Comparison of ENCODE assay signal across 8 cellular contexts in the genomic region with DNA sequence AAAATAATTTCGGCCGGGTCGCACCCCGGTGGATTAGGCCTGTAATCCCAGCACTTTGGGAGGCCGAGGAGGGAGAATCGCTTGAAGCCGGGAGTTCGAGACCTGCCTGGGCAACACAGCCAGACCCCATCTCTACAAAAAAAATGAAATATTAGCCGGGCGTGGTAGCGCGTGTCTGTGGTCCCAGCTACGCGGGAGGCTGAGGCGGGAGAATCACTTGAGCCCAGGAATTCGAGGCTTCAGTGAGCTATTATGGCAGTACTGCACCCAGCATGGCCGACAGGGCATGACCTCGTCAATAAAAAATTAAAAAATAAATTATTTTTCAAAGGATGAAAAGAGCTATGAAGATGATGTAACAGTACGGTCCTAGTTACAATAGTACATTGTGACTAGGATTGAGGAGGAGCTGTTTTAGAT. TPM values are rescaled to one million over a fixed set of nuclear protein-coding genes. Genes with fewer than 3 reads are reported as not detected.
DNase-seq lines count a peak whose midpoint lies in the region; ATAC-seq, FAIRE-seq and TF ChIP-seq lines count a peak whose summit lies in the region.

No MANE protein-coding gene starts in this region.

- peak overlapping the region; percentile 92 for H4K12ac ChIP-seq in trophoblast cell (ENCODE audit: low read depth, low read length)

- WGBS in trophoblast cell (ENCODE audit: extremely low coverage, insufficient coverage, insufficient read length), result no CpG with 5 or more reads among the region's 19 CpGs

- dilution Hi-C loops in endothelial cell of umbilical vein (cut with MboI; ENCODE audit: extremely low pct_ligation_motif_present, low sequenced_read_pairs), result no loop called here

- peaks cover 37% of the 10 kb centered on the region for H3K79me2 ChIP-seq in PC-9 (ENCODE audit: low read depth)
- peaks cover 22% of the 10 kb centered on the region for H3K79me2 ChIP-seq in endothelial cell of umbilical vein (ENCODE audit: control insufficient read depth, insufficient read depth, low read length)
- H3K79me2 ChIP-seq in trophoblast cell (ENCODE audit: control insufficient read depth, insufficient read depth, low read length, poor library complexity), result peaks cover 9% of the 10 kb centered on the region

- no peaks in the 10 kb centered on the region for H3F3A ChIP-seq in PC-9 (ENCODE audit: insufficient read depth, low read depth)

- H3K4me2 ChIP-seq in PC-9 (peak overlapping the region; percentile 99), endothelial cell of umbilical vein (ENCODE audit: insufficient read depth, low read length) (peak overlapping the region; percentile 71), trophoblast cell (ENCODE audit: low read length) (peak overlapping the region; percentile 90)

- H2AK5ac ChIP-seq in trophoblast cell (ENCODE audit: low read length), result peak overlapping the region; percentile 72

- no peak overlapping the region for H2BK120ac ChIP-seq in trophoblast cell (ENCODE audit: insufficient read depth, low read length, poor library complexity)

- H2AFZ ChIP-seq in PC-9 (peak overlapping the region; percentile 85), endothelial cell of umbilical vein (ENCODE audit: low read depth, low read length) (peak overlapping the region; percentile 85), trophoblast cell (ENCODE audit: insufficient read depth, low read length, poor library complexity) (no peak overlapping the region)

- H3K9ac ChIP-seq in endothelial cell of umbilical vein (replicated peaks; ENCODE audit: extremely low read depth, insufficient read depth, low read length), result peak overlapping the region; percentile 98
- H3K9ac ChIP-seq in trophoblast cell (ENCODE audit: low read length), result peak overlapping the region; percentile 96

- peaks cover 7% of the 10 kb centered on the region for H3K79me1 ChIP-seq in trophoblast cell (ENCODE audit: low read length)

- no peak overlapping the region for H3K23ac ChIP-seq in trophoblast cell (ENCODE audit: low read length)

- TF ChIP-seq POLR2A in endothelial cell of umbilical vein (IDR thresholded peaks at IDR 0.05; ENCODE audit: low read depth, low read length), result no peak

- no peak overlapping the region for H2BK5ac ChIP-seq in trophoblast cell (ENCODE audit: low read depth, low read length, poor library complexity)

- H3K4ac ChIP-seq in trophoblast cell (ENCODE audit: low read depth, low read length), result peak overlapping the region; percentile 98

- POLR2A ChIA-PET in PC-9 (lab: Charles Lee; ENCODE audit: unreplicated experiment) (no interaction called here), endothelial cell of umbilical vein (lab: Charles Lee) (no interaction called here)

- H4K20me1 ChIP-seq in PC-9 (ENCODE audit: insufficient read depth) (no peaks in the 10 kb centered on the region), endothelial cell of umbilical vein (replicated peaks; ENCODE audit: control insufficient read depth, extremely low read depth, insufficient read depth, low read length) (no peaks in the 10 kb centered on the region)

- H3K36me3 ChIP-seq in GM06990 (ENCODE audit: control insufficient read depth, insufficient read depth, low read length) (peaks cover 14% of the 10 kb centered on the region), PC-9 (ENCODE audit: low read depth) (no peaks in the 10 kb centered on the region; the same call in 1 of the 2 replicates), endothelial cell of umbilical vein (ENCODE audit: control insufficient read depth in 2 of 2, extremely low read depth in 1 of 2, insufficient read depth in 2 of 2, low read length in 2 of 2) (peaks cover 5 to 6% of the 10 kb centered on the region in 2 experiments), trophoblast cell (ENCODE audit: control insufficient read depth in 1 of 2, insufficient read depth in 2 of 2, low read length in 2 of 2) (peaks cover 9 to 17% of the 10 kb centered on the region in 2 experiments)

- BruUV-seq in PC-9 (replicated peaks; lab: Mats Ljungman, UMichigan), result TSS peak; percentile 86
- no TSS peak for BruUV-seq in endothelial cell of umbilical vein (replicated peaks; lab: Mats Ljungman, UMichigan)

- H4K8ac ChIP-seq in trophoblast cell (ENCODE audit: low read depth, low read length), result peak overlapping the region; percentile 97

- no peak for DNase-seq in GM06990 (ENCODE audit: extremely low read depth, insufficient read length)
- DNase-seq in PC-9, result no peak
- DNase-seq in endothelial cell of umbilical vein (ENCODE audit: low read depth, low spot score), result no peak
- DNase-seq in trophoblast cell, result no peak
- no peak for DNase-seq in germinal center (ENCODE audit: low spot score)
- DNase-seq in NCI-H774 (lab: John Stamatoyannopoulos, UW), result no peak
- no peak for DNase-seq in hippocampal formation (lab: John Stamatoyannopoulos, UW)

- no peak for FAIRE-seq in endothelial cell of umbilical vein (lab: Jason Lieb, UNC)

- intact Hi-C loops in PC-9 (cut with micrococcal nuclease; ENCODE audit: unreplicated experiment), result no loop called here
- intact Hi-C loops in endothelial cell of umbilical vein (cut with micrococcal nuclease), result loop anchor here (5.0 kb wide), 1 partner anchor 338 kb away; the partner anchor contains the start of genes CCDC92 and ZNF664

- H3K4me1 ChIP-seq in PC-9 (replicated peaks; ENCODE audit: insufficient read depth), result peaks cover 9% of the 10 kb centered on the region; the same call in 1 of the 2 replicates
- H3K4me1 ChIP-seq in endothelial cell of umbilical vein (ENCODE audit: control insufficient read depth, extremely low read depth, insufficient read depth, low read length), result peaks cover 11% of the 10 kb centered on the region
- peaks cover 0 to 4% of the 10 kb centered on the region in 2 experiments for H3K4me1 ChIP-seq in trophoblast cell (ENCODE audit: control insufficient read depth in 1 of 2, insufficient read depth in 2 of 2, low read length in 2 of 2)

- H3K27me3 ChIP-seq in GM06990 (replicated peaks; ENCODE audit: control insufficient read depth, insufficient read depth, low read length) (no peaks in the 10 kb centered on the region), PC-9 (ENCODE audit: insufficient read depth, low read depth) (no peaks in the 10 kb centered on the region), endothelial cell of umbilical vein (ENCODE audit: control insufficient read depth in 2 of 2, insufficient read depth in 2 of 2, low read length in 2 of 2) (no peaks in the 10 kb centered on the region), trophoblast cell (ENCODE audit: insufficient read depth, low read length) (no peaks in the 10 kb centered on the region)

- peak overlapping the region; percentile 84 for H3K14ac ChIP-seq in trophoblast cell (ENCODE audit: low read length)

- peak overlapping the region; percentile 54 for H2BK12ac ChIP-seq in trophoblast cell (ENCODE audit: low read length)

- no peak for ATAC-seq in HG03159 (IDR thresholded peaks at IDR 0.05; ENCODE audit: unreplicated experiment)

- TF ChIP-seq CTCF in GM06990 (IDR thresholded peaks at IDR 0.05; ENCODE audit: insufficient read depth, low read length, poor library complexity, severe bottlenecking) (no peak), PC-9 (conservative IDR thresholded peaks at IDR 0.05) (no peak), endothelial cell of umbilical vein (IDR thresholded peaks at IDR 0.05; ENCODE audit: extremely low read depth in 1 of 2, insufficient read depth in 1 of 2, low read depth in 1 of 2, low read length in 2 of 2) (no peak)

- H3K4me3 ChIP-seq in GM06990 (replicated peaks; ENCODE audit: low read depth, low read length) (peak overlapping the region; percentile 99), PC-9 (peak overlapping the region; percentile 98), endothelial cell of umbilical vein (replicated peaks in 1 of 3; ENCODE audit: insufficient read depth in 1 of 3, low read depth in 1 of 3, low read length in 3 of 3) (peak overlapping the region; percentile 92 to 97 (median 96)), trophoblast cell (ENCODE audit: low read depth, low read length) (peak overlapping the region; percentile 94)

- H3K9me1 ChIP-seq in endothelial cell of umbilical vein (replicated peaks; ENCODE audit: control insufficient read depth, extremely low read depth, insufficient read depth, low read length), result no peaks in the 10 kb centered on the region

- peak overlapping the region; percentile 73 for H4K91ac ChIP-seq in trophoblast cell (ENCODE audit: low read depth, low read length)

- H3K9me3 ChIP-seq in PC-9 (ENCODE audit: insufficient read depth, low read depth) (no peaks in the 10 kb centered on the region), endothelial cell of umbilical vein (replicated peaks; ENCODE audit: control insufficient read depth, insufficient read depth, low read length) (no peaks in the 10 kb centered on the region), trophoblast cell (ENCODE audit: insufficient read depth, low read depth, low read length) (no peaks in the 10 kb centered on the region)

- no peaks in the 10 kb centered on the region for H3K9me2 ChIP-seq in PC-9 (ENCODE audit: insufficient read depth)

- CTCF ChIA-PET in PC-9 (lab: Charles Lee), result no interaction called here
- CTCF ChIA-PET in endothelial cell of umbilical vein (lab: Charles Lee), result no interaction called here

- H3K27ac ChIP-seq in PC-9, result peak overlapping the region; percentile 61
- peak overlapping the region; percentile 74 for H3K27ac ChIP-seq in endothelial cell of umbilical vein (ENCODE audit: insufficient read depth, low read depth, low read length)
- no peak overlapping the region for H3K27ac ChIP-seq in trophoblast cell (ENCODE audit: low read depth, low read length)

- peak overlapping the region; percentile 33 for H3K18ac ChIP-seq in trophoblast cell (ENCODE audit: low read length)

RNA-seq across cellular contexts. Expression of gene GTF2H3, which starts 0.5 kb away (rescaled TPM):
- total RNA-seq in PC-9 (2021) (30.3 and 42.9 TPM in 2 replicates), endothelial cell of umbilical vein (28.7 and 31.3 TPM in 2 replicates)
- 17.8 and 19.3 TPM in 2 replicates for polyA plus RNA-seq in endothelial cell of umbilical vein
- 26.7 and 27.3 TPM in 2 replicates for polyA plus RNA-seq in endothelial cell of umbilical vein (2011; cell fraction: cytosol; rRNA removed)
- 14.4 and 16.2 TPM in 2 replicates for polyA plus RNA-seq in endothelial cell of umbilical vein (2011; cell fraction: nucleus; rRNA removed)
- polyA plus RNA-seq in endothelial cell of umbilical vein (2012), result 38.0 and 50.6 TPM in 2 replicates
- 29.9 and 31.5 TPM in 2 replicates for polyA minus RNA-seq in endothelial cell of umbilical vein
- polyA minus RNA-seq in endothelial cell of umbilical vein (2011; cell fraction: cytosol; rRNA and poly(A)+ RNA removed), result 19.8 TPM
- 12.2 and 13.8 TPM in 2 replicates for polyA minus RNA-seq in endothelial cell of umbilical vein (2011; cell fraction: nucleus; rRNA and poly(A)+ RNA removed)
- polyA plus RNA-seq in trophoblast cell (2013), result 20.7 and 21.6 TPM in 2 replicates

RNA-seq across cellular contexts. Expression of gene EIF2B1, which starts 0.7 kb away (rescaled TPM):
- total RNA-seq in PC-9 (2021), result 43.8 and 47.3 TPM in 2 replicates
- 61.8 and 65.7 TPM in 2 replicates for total RNA-seq in endothelial cell of umbilical vein
- 25.2 and 32.6 TPM in 2 replicates for polyA plus RNA-seq in endothelial cell of umbilical vein
- polyA plus RNA-seq in endothelial cell of umbilical vein (2011; cell fraction: cytosol; rRNA removed), result 39.6 and 41.4 TPM in 2 replicates
- polyA plus RNA-seq in endothelial cell of umbilical vein (2011; cell fraction: nucleus; rRNA removed), result 73.6 and 91.5 TPM in 2 replicates
- 39.0 and 45.4 TPM in 2 replicates for polyA plus RNA-seq in endothelial cell of umbilical vein (2012)
- 20.7 and 22.2 TPM in 2 replicates for polyA minus RNA-seq in endothelial cell of umbilical vein
- 12.7 TPM for polyA minus RNA-seq in endothelial cell of umbilical vein (2011; cell fraction: cytosol; rRNA and poly(A)+ RNA removed)
- polyA minus RNA-seq in endothelial cell of umbilical vein (2011; cell fraction: nucleus; rRNA and poly(A)+ RNA removed), result 11.0 and 18.7 TPM in 2 replicates
- 29.6 and 30.3 TPM in 2 replicates for polyA plus RNA-seq in trophoblast cell (2013)

RNA-seq across cellular contexts. Expression of gene DDX55, which starts 32.3 kb away (rescaled TPM):
- total RNA-seq in PC-9 (2021) (17.5 and 19.5 TPM in 2 replicates), endothelial cell of umbilical vein (25.9 and 29.5 TPM in 2 replicates)
- polyA plus RNA-seq in endothelial cell of umbilical vein, result 17.6 and 17.8 TPM in 2 replicates
- polyA plus RNA-seq in endothelial cell of umbilical vein (2011; cell fraction: cytosol; rRNA removed), result 19.1 and 19.4 TPM in 2 replicates
- polyA plus RNA-seq in endothelial cell of umbilical vein (2011; cell fraction: nucleus; rRNA removed), result 61.7 and 82.2 TPM in 2 replicates
- polyA plus RNA-seq in endothelial cell of umbilical vein (2012), result 20.1 and 20.3 TPM in 2 replicates
- polyA minus RNA-seq in endothelial cell of umbilical vein, result 20.9 and 23.2 TPM in 2 replicates
- polyA minus RNA-seq in endothelial cell of umbilical vein (2011; cell fraction: cytosol; rRNA and poly(A)+ RNA removed), result 26.7 TPM
- 17.2 and 20.0 TPM in 2 replicates for polyA minus RNA-seq in endothelial cell of umbilical vein (2011; cell fraction: nucleus; rRNA and poly(A)+ RNA removed)
- 16.2 and 16.7 TPM in 2 replicates for polyA plus RNA-seq in trophoblast cell (2013)

RNA-seq across cellular contexts. Expression of gene TCTN2, which starts 36.8 kb away (rescaled TPM):
- total RNA-seq in PC-9 (2021), result 17.1 and 21.9 TPM in 2 replicates
- 11.2 and 13.4 TPM in 2 replicates for total RNA-seq in endothelial cell of umbilical vein
- polyA plus RNA-seq in endothelial cell of umbilical vein, result 16.5 and 16.7 TPM in 2 replicates
- polyA plus RNA-seq in endothelial cell of umbilical vein (2011; cell fraction: cytosol; rRNA removed), result 12.1 and 13.3 TPM in 2 replicates
- polyA plus RNA-seq in endothelial cell of umbilical vein (2011; cell fraction: nucleus; rRNA removed), result 20.0 and 22.1 TPM in 2 replicates
- polyA plus RNA-seq in endothelial cell of umbilical vein (2012), result 9.7 and 10.7 TPM in 2 replicates
- 28.4 and 29.5 TPM in 2 replicates for polyA minus RNA-seq in endothelial cell of umbilical vein
- polyA minus RNA-seq in endothelial cell of umbilical vein (2011; cell fraction: cytosol; rRNA and poly(A)+ RNA removed), result 5.5 TPM
- polyA minus RNA-seq in endothelial cell of umbilical vein (2011; cell fraction: nucleus; rRNA and poly(A)+ RNA removed), result 7.9 and 10.2 TPM in 2 replicates
- 7.2 and 7.3 TPM in 2 replicates for polyA plus RNA-seq in trophoblast cell (2013)

RNA-seq across cellular contexts. Expression of gene TMED2, which starts 49.8 kb away (rescaled TPM):
- total RNA-seq in PC-9 (2021) (179 and 192 TPM in 2 replicates), endothelial cell of umbilical vein (284 and 293 TPM in 2 replicates)
- 125 and 142 TPM in 2 replicates for polyA plus RNA-seq in endothelial cell of umbilical vein
- 136 and 139 TPM in 2 replicates for polyA plus RNA-seq in endothelial cell of umbilical vein (2011; cell fraction: cytosol; rRNA removed)
- polyA plus RNA-seq in endothelial cell of umbilical vein (2011; cell fraction: nucleus; rRNA removed), result 53.0 and 73.9 TPM in 2 replicates
- polyA plus RNA-seq in endothelial cell of umbilical vein (2012), result 268 and 286 TPM in 2 replicates
- 143 and 159 TPM in 2 replicates for polyA minus RNA-seq in endothelial cell of umbilical vein
- 81.7 TPM for polyA minus RNA-seq in endothelial cell of umbilical vein (2011; cell fraction: cytosol; rRNA and poly(A)+ RNA removed)
- polyA minus RNA-seq in endothelial cell of umbilical vein (2011; cell fraction: nucleus; rRNA and poly(A)+ RNA removed), result 40.8 and 57.9 TPM in 2 replicates
- 269 and 271 TPM in 2 replicates for polyA plus RNA-seq in trophoblast cell (2013)
